Comparison of ENCODE assay signal across 38 cellular contexts in genomic region chr7:33738260-33738935, GRCh38.
"Had no signal": no experiment of that assay in that cellular context is flagged by ENCODE, and none has a peak within 500 bp of the region (broad histone marks: within the 10 kb centered on the region; RNA-seq: fewer than 3 reads in every experiment).

No MANE protein-coding gene starts in this region.

- H3K9me3 Mint-ChIP-seq: activated CD4-positive, alpha-beta memory T cell treated with anti-CD3 and anti-CD28 coated beads, Interleukin-2, amount 10 ng/mL, durations not matched to agents 7 days and 5 days; activated CD4-positive, alpha-beta T cell treated with anti-CD3 and anti-CD28 coated beads, Interleukin-2, amount 10 ng/mL, durations not matched to agents 7 days and 5 days; activated naive CD4-positive, alpha-beta T cell treated with anti-CD3 and anti-CD28 coated beads, Interleukin-2, amount 10 ng/mL, durations not matched to agents 7 days and 5 days; activated naive CD8-positive, alpha-beta T cell treated with anti-CD3 and anti-CD28 coated beads, Interleukin-2, amount 10 ng/mL, durations not matched to agents 7 days and 5 days; activated T-cell treated with anti-CD3 and anti-CD28 coated beads, Interleukin-2, amount 50 U/mL, for 24 hours; activated T-helper 2 cell treated with anti-CD3 and anti-CD28 coated beads, Interferon-gamma antibody, Interleukin-2, Interleukin-4, amounts not matched to agents 10 μg/mL and 5 μg/mL and 100 μg/mL, durations not matched to agents 14 hours and 24 hours and 36 hours; brain; T-helper 1 cell treated with Interleukin-12 subunit alpha and Interleukin-12 subunit beta and Interleukin-4 antibody, amounts not matched to agents 30 μg/mL and 1 μg/mL, for 36 hours; T-helper 2 cell treated with Interferon-gamma antibody and Interleukin-4, amounts not matched to agents 5 μg/mL and 100 μg/mL, for 36 hours; WTC11 had no signal

- H3K36me3 Mint-ChIP-seq: activated CD8-positive, alpha-beta memory T cell treated with anti-CD3 and anti-CD28 coated beads, Interleukin-2, amount 10 ng/mL, durations not matched to agents 7 days and 5 days; activated naive CD4-positive, alpha-beta T cell treated with anti-CD3 and anti-CD28 coated beads, Interleukin-2, amount 10 ng/mL, durations not matched to agents 7 days and 5 days; activated naive CD8-positive, alpha-beta T cell treated with anti-CD3 and anti-CD28 coated beads, Interleukin-2, amount 10 ng/mL, durations not matched to agents 7 days and 5 days; brain; WTC11 had no signal

- H3K4me1 Mint-ChIP-seq: activated CD4-positive, alpha-beta memory T cell treated with anti-CD3 and anti-CD28 coated beads, Interleukin-2, amount 10 ng/mL, durations not matched to agents 7 days and 5 days; activated CD4-positive, alpha-beta T cell treated with anti-CD3 and anti-CD28 coated beads for 36 hours; activated CD4-positive, alpha-beta T cell treated with anti-CD3 and anti-CD28 coated beads, Interleukin-2, amount 10 ng/mL, durations not matched to agents 7 days and 5 days; activated CD8-positive, alpha-beta memory T cell treated with anti-CD3 and anti-CD28 coated beads, Interleukin-2, amount 10 ng/mL, durations not matched to agents 7 days and 5 days; activated naive CD4-positive, alpha-beta T cell treated with anti-CD3 and anti-CD28 coated beads, Interleukin-2, amount 10 ng/mL, durations not matched to agents 7 days and 5 days; activated naive CD4-positive, alpha-beta T cell treated with anti-CD3 and anti-CD28 coated beads, Interleukin-2, amount 50 U/mL, for 24 hours; activated naive CD8-positive, alpha-beta T cell treated with anti-CD3 and anti-CD28 coated beads, Interleukin-2, amount 10 ng/mL, durations not matched to agents 7 days and 5 days; activated naive CD8-positive, alpha-beta T cell treated with anti-CD3 and anti-CD28 coated beads, Interleukin-2, amount 50 U/mL, for 24 hours; brain had no signal

- FAIRE-seq: bronchial epithelial cell, TTC549 had no signal

- H3K27ac Mint-ChIP-seq: activated CD4-positive, alpha-beta memory T cell treated with anti-CD3 and anti-CD28 coated beads, Interleukin-2, amount 10 ng/mL, durations not matched to agents 7 days and 5 days; activated CD4-positive, alpha-beta T cell treated with anti-CD3 and anti-CD28 coated beads for 36 hours; activated CD4-positive, alpha-beta T cell treated with anti-CD3 and anti-CD28 coated beads, Interleukin-2, amount 10 ng/mL, durations not matched to agents 7 days and 5 days; activated CD8-positive, alpha-beta memory T cell treated with anti-CD3 and anti-CD28 coated beads, Interleukin-2, amount 10 ng/mL, durations not matched to agents 7 days and 5 days; activated CD8-positive, alpha-beta T cell treated with anti-CD3 and anti-CD28 coated beads, Interleukin-2, amount 10 ng/mL, durations not matched to agents 7 days and 5 days; activated naive CD4-positive, alpha-beta T cell treated with anti-CD3 and anti-CD28 coated beads, Interleukin-2, amount 10 ng/mL, durations not matched to agents 7 days and 5 days; activated naive CD4-positive, alpha-beta T cell treated with anti-CD3 and anti-CD28 coated beads, Interleukin-2, amount 50 U/mL, for 24 hours; activated naive CD8-positive, alpha-beta T cell; activated naive CD8-positive, alpha-beta T cell treated with anti-CD3 and anti-CD28 coated beads, Interleukin-2, amount 10 ng/mL, durations not matched to agents 7 days and 5 days; activated naive CD8-positive, alpha-beta T cell treated with anti-CD3 and anti-CD28 coated beads, Interleukin-2, amount 50 U/mL, for 24 hours; activated T-cell treated with anti-CD3 and anti-CD28 coated beads, Interleukin-2, amount 50 U/mL, for 24 hours; activated T-helper 2 cell treated with anti-CD3 and anti-CD28 coated beads, Interferon-gamma antibody, Interleukin-2, Interleukin-4, amounts not matched to agents 10 μg/mL and 5 μg/mL and 100 μg/mL, durations not matched to agents 14 hours and 24 hours and 36 hours; brain; T-helper 1 cell treated with Interleukin-12 subunit alpha and Interleukin-12 subunit beta and Interleukin-4 antibody, amounts not matched to agents 30 μg/mL and 1 μg/mL, for 36 hours; T-helper 2 cell treated with Interferon-gamma antibody and Interleukin-4, amounts not matched to agents 5 μg/mL and 100 μg/mL, for 36 hours; WTC11 had no signal

- H3K4me3 Mint-ChIP-seq: activated CD4-positive, alpha-beta memory T cell treated with anti-CD3 and anti-CD28 coated beads, Interleukin-2, amount 10 ng/mL, durations not matched to agents 7 days and 5 days; activated CD4-positive, alpha-beta T cell treated with anti-CD3 and anti-CD28 coated beads for 36 hours; activated CD4-positive, alpha-beta T cell treated with anti-CD3 and anti-CD28 coated beads, Interleukin-2, amount 10 ng/mL, durations not matched to agents 7 days and 5 days; activated CD8-positive, alpha-beta memory T cell treated with anti-CD3 and anti-CD28 coated beads, Interleukin-2, amount 10 ng/mL, durations not matched to agents 7 days and 5 days; activated CD8-positive, alpha-beta T cell treated with anti-CD3 and anti-CD28 coated beads, Interleukin-2, amount 10 ng/mL, durations not matched to agents 7 days and 5 days; activated naive CD4-positive, alpha-beta T cell treated with anti-CD3 and anti-CD28 coated beads, Interleukin-2, amount 10 ng/mL, durations not matched to agents 7 days and 5 days; activated naive CD4-positive, alpha-beta T cell treated with anti-CD3 and anti-CD28 coated beads, Interleukin-2, amount 50 U/mL, for 24 hours; activated naive CD8-positive, alpha-beta T cell; activated naive CD8-positive, alpha-beta T cell treated with anti-CD3 and anti-CD28 coated beads, Interleukin-2, amount 10 ng/mL, durations not matched to agents 7 days and 5 days; activated naive CD8-positive, alpha-beta T cell treated with anti-CD3 and anti-CD28 coated beads, Interleukin-2, amount 50 U/mL, for 24 hours; activated T-cell treated with anti-CD3 and anti-CD28 coated beads, Interleukin-2, amount 50 U/mL, for 24 hours; brain; T-helper 1 cell treated with Interleukin-12 subunit alpha and Interleukin-12 subunit beta and Interleukin-4 antibody, amounts not matched to agents 30 μg/mL and 1 μg/mL, for 36 hours; T-helper 2 cell treated with Interferon-gamma antibody and Interleukin-4, amounts not matched to agents 5 μg/mL and 100 μg/mL, for 36 hours; WTC11 had no signal

- H3K27ac ChIP-seq: ascending aorta, cardiac muscle cell, WERI-Rb-1 had no signal

- H3K27me3 ChIP-seq: ascending aorta, cardiac muscle cell had no signal

- H3K4me1 ChIP-seq: ascending aorta had no signal

- ATAC-seq: activated CD4-positive, alpha-beta T cell treated with anti-CD3 and anti-CD28 coated beads for 36 hours; activated CD4-positive, CD25-positive, alpha-beta regulatory T cell treated with anti-CD3 and anti-CD28 coated beads, Interleukin-2, amount 50 U/mL, for 24 hours; activated CD8-positive, alpha-beta memory T cell treated with anti-CD3 and anti-CD28 coated beads, Interleukin-2, amount 10 ng/mL, durations not matched to agents 7 days and 5 days; activated CD8-positive, alpha-beta T cell treated with anti-CD3 and anti-CD28 coated beads, Interleukin-2, amount 10 ng/mL, durations not matched to agents 7 days and 5 days; activated naive CD8-positive, alpha-beta T cell treated with anti-CD3 and anti-CD28 coated beads, Interleukin-2, amount 50 U/mL, for 24 hours; WTC11 had no signal

- DNase-seq: activated CD4-positive, alpha-beta memory T cell treated with anti-CD3 and anti-CD28 coated beads, Interleukin-2, amount 10 ng/mL, durations not matched to agents 7 days and 5 days; activated CD4-positive, alpha-beta T cell treated with anti-CD3 and anti-CD28 coated beads for 1 hour; activated CD4-positive, alpha-beta T cell treated with anti-CD3 and anti-CD28 coated beads for 36 hours; activated CD4-positive, alpha-beta T cell treated with anti-CD3 and anti-CD28 coated beads for 48 hours; activated CD4-positive, alpha-beta T cell treated with anti-CD3 and anti-CD28 coated beads, Interleukin-2, amount 10 ng/mL, durations not matched to agents 7 days and 5 days; activated CD4-positive, alpha-beta T cell treated with anti-CD3 and anti-CD28 coated beads, Interleukin-2, amount 50 U/mL, for 48 hours; activated CD4-positive, CD25-positive, alpha-beta regulatory T cell; activated CD8-positive, alpha-beta memory T cell treated with anti-CD3 and anti-CD28 coated beads for 24 hours; activated CD8-positive, alpha-beta memory T cell treated with anti-CD3 and anti-CD28 coated beads, Interleukin-2, amount 10 ng/mL, durations not matched to agents 7 days and 5 days; activated CD8-positive, alpha-beta memory T cell treated with anti-CD3 and anti-CD28 coated beads, Interleukin-2, amount 50 U/mL, for 48 hours; activated CD8-positive, alpha-beta T cell treated with anti-CD3 and anti-CD28 coated beads, Interleukin-2, amount 10 ng/mL, durations not matched to agents 7 days and 5 days; activated effector memory CD4-positive, alpha-beta T cell treated with Interleukin-2 at 50 U/mL for 16 hours; activated gamma-delta T cell; activated naive CD4-positive, alpha-beta T cell treated with anti-CD3 and anti-CD28 coated beads, Interleukin-2, amount 10 ng/mL, durations not matched to agents 7 days and 5 days; activated naive CD4-positive, alpha-beta T cell treated with Interleukin-2 at 50 U/mL for 16 hours; activated naive CD8-positive, alpha-beta T cell treated with anti-CD3 and anti-CD28 coated beads, Interleukin-2, amount 10 ng/mL, durations not matched to agents 7 days and 5 days; activated naive CD8-positive, alpha-beta T cell treated with anti-CD3 and anti-CD28 coated beads, Interleukin-2, amount 50 U/mL, for 24 hours; activated T-cell treated with anti-CD3 and anti-CD28 coated beads, Interleukin-2, amount 50 U/mL, for 24 hours; activated T-cell treated with anti-CD3 and anti-CD28 coated beads, Interleukin-2, amount 50 U/mL, for 48 hours; amygdala; anterior cingulate cortex; caudate nucleus; T-helper 1 cell; T-helper 2 cell; T-helper 9 cell; WERI-Rb-1 had no signal

- H3K9me3 ChIP-seq: ascending aorta had no signal

- H3K4me3 ChIP-seq: ascending aorta, cardiac muscle cell had no signal

- H3K27me3 Mint-ChIP-seq: activated CD4-positive, alpha-beta memory T cell treated with anti-CD3 and anti-CD28 coated beads, Interleukin-2, amount 10 ng/mL, durations not matched to agents 7 days and 5 days; activated CD4-positive, alpha-beta T cell treated with anti-CD3 and anti-CD28 coated beads for 36 hours; activated CD4-positive, alpha-beta T cell treated with anti-CD3 and anti-CD28 coated beads, Interleukin-2, amount 10 ng/mL, durations not matched to agents 7 days and 5 days; activated CD8-positive, alpha-beta memory T cell treated with anti-CD3 and anti-CD28 coated beads, Interleukin-2, amount 10 ng/mL, durations not matched to agents 7 days and 5 days; activated naive CD4-positive, alpha-beta T cell treated with anti-CD3 and anti-CD28 coated beads, Interleukin-2, amount 10 ng/mL, durations not matched to agents 7 days and 5 days; activated naive CD4-positive, alpha-beta T cell treated with anti-CD3 and anti-CD28 coated beads, Interleukin-2, amount 50 U/mL, for 24 hours; activated naive CD8-positive, alpha-beta T cell; activated naive CD8-positive, alpha-beta T cell treated with anti-CD3 and anti-CD28 coated beads, Interleukin-2, amount 10 ng/mL, durations not matched to agents 7 days and 5 days; activated naive CD8-positive, alpha-beta T cell treated with anti-CD3 and anti-CD28 coated beads, Interleukin-2, amount 50 U/mL, for 24 hours; activated T-cell treated with anti-CD3 and anti-CD28 coated beads, Interleukin-2, amount 50 U/mL, for 24 hours had no signal

- H3K36me3 ChIP-seq: ascending aorta, cardiac muscle cell, WERI-Rb-1 had no signal
